ENCODE assay signal across 1 cellular context in genomic region chr12:125149160-125150108, GRCh38.
TF ChIP-seq lines count a peak whose summit lies in the region.

No MANE protein-coding gene starts in this region.

TF ChIP-seq in GM12878, 131 proteins besides CTCF, POLR2A, EP300 and RAD21 (continued from another document and continues in another):
- peak; percentile 78 for TF ChIP-seq CUX1 (IDR thresholded peaks at IDR 0.05; ENCODE audit: insufficient replicate concordance, low read depth, low read length)
- TF ChIP-seq HDAC6 (IDR thresholded peaks at IDR 0.05; ENCODE audit: unreplicated experiment), result no peak
- no peak for TF ChIP-seq IRF5 (IDR thresholded peaks at IDR 0.05; ENCODE audit: borderline replicate concordance)
- TF ChIP-seq JUNB (IDR thresholded peaks at IDR 0.05), result no peak
- TF ChIP-seq ZNF592 (IDR thresholded peaks at IDR 0.05), result no peak
- TF ChIP-seq RELA (IDR thresholded peaks at IDR 0.05; ENCODE audit: borderline replicate concordance, partially characterized antibody), result no peak
- no peak for TF ChIP-seq ZBTB40 (IDR thresholded peaks at IDR 0.05; ENCODE audit: borderline replicate concordance)
- no peak for TF ChIP-seq TARDBP (IDR thresholded peaks at IDR 0.05; ENCODE audit: borderline replicate concordance)
- TF ChIP-seq LARP7 (IDR thresholded peaks at IDR 0.05), result no peak
- peak; percentile 99 for TF ChIP-seq TCF12 (IDR thresholded peaks at IDR 0.05; ENCODE audit: low read depth, low read length)
- TF ChIP-seq GABPA (IDR thresholded peaks at IDR 0.05; ENCODE audit: low read depth), result no peak
- no peak for TF ChIP-seq GATAD2B (conservative IDR thresholded peaks at IDR 0.05; ENCODE audit: low read depth)
- TF ChIP-seq BRCA1 (IDR thresholded peaks at IDR 0.05; ENCODE audit: low read depth, low read length), result no peak
- peak; percentile 81 for TF ChIP-seq PKNOX1 (IDR thresholded peaks at IDR 0.05)
- no peak for TF ChIP-seq ZZZ3 (IDR thresholded peaks at IDR 0.05; ENCODE audit: control insufficient read depth, insufficient read length, low read depth)
- TF ChIP-seq NRF1 (conservative IDR thresholded peaks at IDR 0.05; ENCODE audit: low read depth, low read length), result no peak
- no peak for TF ChIP-seq ELK1 (IDR thresholded peaks at IDR 0.05; ENCODE audit: low read depth, low read length)
- 0 out of 2 replicates have a peak, but pooled peaks have one; percentile 30 for TF ChIP-seq POLR2AphosphoS5 (IDR thresholded peaks at IDR 0.05; ENCODE audit: low read length)
- peak; percentile 89 for TF ChIP-seq IRF4 (IDR thresholded peaks at IDR 0.05; ENCODE audit: low read depth, low read length)
- TF ChIP-seq MYB (IDR thresholded peaks at IDR 0.05; ENCODE audit: borderline replicate concordance, low read depth, low read length), result no peak
- peak; percentile 72 for TF ChIP-seq SP1 (IDR thresholded peaks at IDR 0.05; ENCODE audit: low read depth, low read length)
- TF ChIP-seq ZBTB11 (CRISPR knock-in tag; IDR thresholded peaks at IDR 0.05), result no peak
- 0 out of 2 replicates have a peak, but pooled peaks have one; percentile 38 for TF ChIP-seq FOXM1 (IDR thresholded peaks at IDR 0.05; ENCODE audit: low read depth, low read length)
- TF ChIP-seq REST (IDR thresholded peaks at IDR 0.05; ENCODE audit: low read depth, low read length), result no peak
- TF ChIP-seq HSF1 (IDR thresholded peaks at IDR 0.05; ENCODE audit: low read depth, low read length), result no peak
